ENCODE assay signal across 1 cellular context in the genomic region with DNA sequence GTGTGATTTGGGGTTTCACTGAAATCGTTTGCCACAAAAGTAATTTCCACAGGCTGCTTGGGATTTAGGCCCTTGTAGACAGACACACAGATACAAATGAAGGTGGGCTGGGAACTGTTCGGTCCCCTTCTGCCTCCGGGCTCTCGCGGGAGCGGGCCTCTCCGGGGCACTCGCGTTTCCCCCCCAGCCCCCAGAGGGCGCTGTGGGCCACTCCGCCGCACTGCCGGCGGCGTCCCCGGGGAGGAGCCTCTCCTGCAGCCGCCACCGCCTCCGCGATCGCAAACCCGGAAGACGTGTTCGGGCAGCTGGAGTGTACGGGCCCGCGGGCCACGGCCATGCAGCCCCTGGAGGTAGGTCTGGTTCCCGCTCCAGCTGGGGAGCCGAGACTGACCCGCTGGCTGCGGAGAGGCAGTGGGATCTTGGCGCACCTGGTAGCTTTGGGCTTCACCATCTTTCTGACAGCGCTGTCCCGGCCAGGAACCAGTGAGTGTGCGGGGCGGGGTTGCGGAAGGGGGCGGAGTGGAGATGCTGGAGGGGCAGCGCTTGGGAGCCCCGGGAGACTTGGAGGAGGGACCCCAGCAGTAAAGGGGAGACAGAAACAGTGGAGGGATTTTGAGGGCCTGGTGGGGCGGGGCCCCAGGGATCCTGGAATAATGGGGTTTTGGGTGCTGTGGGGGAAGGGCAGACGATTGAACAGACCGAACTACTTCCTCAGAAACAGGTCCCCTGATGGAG.
TF ChIP-seq lines count a peak whose summit lies in the region.

A gene with protein sequence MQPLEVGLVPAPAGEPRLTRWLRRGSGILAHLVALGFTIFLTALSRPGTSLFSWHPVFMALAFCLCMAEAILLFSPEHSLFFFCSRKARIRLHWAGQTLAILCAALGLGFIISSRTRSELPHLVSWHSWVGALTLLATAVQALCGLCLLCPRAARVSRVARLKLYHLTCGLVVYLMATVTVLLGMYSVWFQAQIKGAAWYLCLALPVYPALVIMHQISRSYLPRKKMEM (plus strand): TSS at position 290 of the 735 bp plus-strand sequence. CDS start 46 bp downstream, at position 336.

TF ChIP-seq in HepG2, 621 proteins besides CTCF, POLR2A, EP300 and RAD21 (continued from another document and continues in another):
- TF ChIP-seq, protein P1, sequence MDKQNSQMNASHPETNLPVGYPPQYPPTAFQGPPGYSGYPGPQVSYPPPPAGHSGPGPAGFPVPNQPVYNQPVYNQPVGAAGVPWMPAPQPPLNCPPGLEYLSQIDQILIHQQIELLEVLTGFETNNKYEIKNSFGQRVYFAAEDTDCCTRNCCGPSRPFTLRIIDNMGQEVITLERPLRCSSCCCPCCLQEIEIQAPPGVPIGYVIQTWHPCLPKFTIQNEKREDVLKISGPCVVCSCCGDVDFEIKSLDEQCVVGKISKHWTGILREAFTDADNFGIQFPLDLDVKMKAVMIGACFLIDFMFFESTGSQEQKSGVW (CRISPR knock-in tag; IDR thresholded peaks at IDR 0.05; ENCODE audit: borderline replicate concordance) = no peak
- no peak for TF ChIP-seq FOSL2 (CRISPR knock-in tag; IDR thresholded peaks at IDR 0.05)
- TF ChIP-seq, protein P2, sequence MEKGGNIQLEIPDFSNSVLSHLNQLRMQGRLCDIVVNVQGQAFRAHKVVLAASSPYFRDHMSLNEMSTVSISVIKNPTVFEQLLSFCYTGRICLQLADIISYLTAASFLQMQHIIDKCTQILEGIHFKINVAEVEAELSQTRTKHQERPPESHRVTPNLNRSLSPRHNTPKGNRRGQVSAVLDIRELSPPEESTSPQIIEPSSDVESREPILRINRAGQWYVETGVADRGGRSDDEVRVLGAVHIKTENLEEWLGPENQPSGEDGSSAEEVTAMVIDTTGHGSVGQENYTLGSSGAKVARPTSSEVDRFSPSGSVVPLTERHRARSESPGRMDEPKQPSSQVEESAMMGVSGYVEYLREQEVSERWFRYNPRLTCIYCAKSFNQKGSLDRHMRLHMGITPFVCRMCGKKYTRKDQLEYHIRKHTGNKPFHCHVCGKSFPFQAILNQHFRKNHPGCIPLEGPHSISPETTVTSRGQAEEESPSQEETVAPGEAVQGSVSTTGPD (CRISPR knock-in tag; IDR thresholded peaks at IDR 0.05) = no peak
- TF ChIP-seq, protein P3, sequence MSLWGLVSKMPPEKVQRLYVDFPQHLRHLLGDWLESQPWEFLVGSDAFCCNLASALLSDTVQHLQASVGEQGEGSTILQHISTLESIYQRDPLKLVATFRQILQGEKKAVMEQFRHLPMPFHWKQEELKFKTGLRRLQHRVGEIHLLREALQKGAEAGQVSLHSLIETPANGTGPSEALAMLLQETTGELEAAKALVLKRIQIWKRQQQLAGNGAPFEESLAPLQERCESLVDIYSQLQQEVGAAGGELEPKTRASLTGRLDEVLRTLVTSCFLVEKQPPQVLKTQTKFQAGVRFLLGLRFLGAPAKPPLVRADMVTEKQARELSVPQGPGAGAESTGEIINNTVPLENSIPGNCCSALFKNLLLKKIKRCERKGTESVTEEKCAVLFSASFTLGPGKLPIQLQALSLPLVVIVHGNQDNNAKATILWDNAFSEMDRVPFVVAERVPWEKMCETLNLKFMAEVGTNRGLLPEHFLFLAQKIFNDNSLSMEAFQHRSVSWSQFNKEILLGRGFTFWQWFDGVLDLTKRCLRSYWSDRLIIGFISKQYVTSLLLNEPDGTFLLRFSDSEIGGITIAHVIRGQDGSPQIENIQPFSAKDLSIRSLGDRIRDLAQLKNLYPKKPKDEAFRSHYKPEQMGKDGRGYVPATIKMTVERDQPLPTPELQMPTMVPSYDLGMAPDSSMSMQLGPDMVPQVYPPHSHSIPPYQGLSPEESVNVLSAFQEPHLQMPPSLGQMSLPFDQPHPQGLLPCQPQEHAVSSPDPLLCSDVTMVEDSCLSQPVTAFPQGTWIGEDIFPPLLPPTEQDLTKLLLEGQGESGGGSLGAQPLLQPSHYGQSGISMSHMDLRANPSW (CRISPR knock-in tag; IDR thresholded peaks at IDR 0.05; ENCODE audit: borderline replicate concordance) = 0 out of 2 replicates have a peak, but pooled peaks have one; percentile 73
- TF ChIP-seq ZNF703 (CRISPR knock-in tag; IDR thresholded peaks at IDR 0.05; ENCODE audit: borderline replicate concordance) = no peak
- TF ChIP-seq HCFC1 (IDR thresholded peaks at IDR 0.05; ENCODE audit: low read depth, low read length) = no peak
- TF ChIP-seq ZNF709 (CRISPR knock-in tag; IDR thresholded peaks at IDR 0.05) = peak; percentile 81; the same call in 1 of the 2 replicates
- TF ChIP-seq RFX5 (IDR thresholded peaks at IDR 0.05; ENCODE audit: low read depth, low read length) = no peak
- no peak for TF ChIP-seq CBX1 (IDR thresholded peaks at IDR 0.05; ENCODE audit: low read depth)
- TF ChIP-seq, protein P4, sequence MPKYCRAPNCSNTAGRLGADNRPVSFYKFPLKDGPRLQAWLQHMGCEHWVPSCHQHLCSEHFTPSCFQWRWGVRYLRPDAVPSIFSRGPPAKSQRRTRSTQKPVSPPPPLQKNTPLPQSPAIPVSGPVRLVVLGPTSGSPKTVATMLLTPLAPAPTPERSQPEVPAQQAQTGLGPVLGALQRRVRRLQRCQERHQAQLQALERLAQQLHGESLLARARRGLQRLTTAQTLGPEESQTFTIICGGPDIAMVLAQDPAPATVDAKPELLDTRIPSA (CRISPR knock-in tag; IDR thresholded peaks at IDR 0.05; ENCODE audit: borderline replicate concordance) = no peak
- TF ChIP-seq SSRP1 (CRISPR knock-in tag; IDR thresholded peaks at IDR 0.05) = no peak
- TF ChIP-seq ZNF101 (CRISPR knock-in tag; IDR thresholded peaks at IDR 0.05; ENCODE audit: borderline replicate concordance, low read depth) = no peak
- TF ChIP-seq ZNF615 (CRISPR knock-in tag; IDR thresholded peaks at IDR 0.05; ENCODE audit: borderline replicate concordance) = no peak
- TF ChIP-seq PHB2 (IDR thresholded peaks at IDR 0.05; ENCODE audit: partially characterized antibody) = no peak
- TF ChIP-seq HOXD1 (CRISPR knock-in tag; IDR thresholded peaks at IDR 0.05) = peak; percentile 75; the same call in 1 of the 2 replicates
- TF ChIP-seq, protein P5, sequence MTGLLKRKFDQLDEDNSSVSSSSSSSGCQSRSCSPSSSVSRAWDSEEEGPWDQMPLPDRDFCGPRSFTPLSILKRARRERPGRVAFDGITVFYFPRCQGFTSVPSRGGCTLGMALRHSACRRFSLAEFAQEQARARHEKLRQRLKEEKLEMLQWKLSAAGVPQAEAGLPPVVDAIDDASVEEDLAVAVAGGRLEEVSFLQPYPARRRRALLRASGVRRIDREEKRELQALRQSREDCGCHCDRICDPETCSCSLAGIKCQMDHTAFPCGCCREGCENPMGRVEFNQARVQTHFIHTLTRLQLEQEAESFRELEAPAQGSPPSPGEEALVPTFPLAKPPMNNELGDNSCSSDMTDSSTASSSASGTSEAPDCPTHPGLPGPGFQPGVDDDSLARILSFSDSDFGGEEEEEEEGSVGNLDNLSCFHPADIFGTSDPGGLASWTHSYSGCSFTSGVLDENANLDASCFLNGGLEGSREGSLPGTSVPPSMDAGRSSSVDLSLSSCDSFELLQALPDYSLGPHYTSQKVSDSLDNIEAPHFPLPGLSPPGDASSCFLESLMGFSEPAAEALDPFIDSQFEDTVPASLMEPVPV (CRISPR knock-in tag; IDR thresholded peaks at IDR 0.05) = peak; percentile 73; the same call in 1 of the 2 replicates
- 0 out of 2 replicates have a peak, but pooled peaks have one; percentile 47 for TF ChIP-seq ZNF780A (CRISPR knock-in tag; IDR thresholded peaks at IDR 0.05)
- TF ChIP-seq, protein P6, sequence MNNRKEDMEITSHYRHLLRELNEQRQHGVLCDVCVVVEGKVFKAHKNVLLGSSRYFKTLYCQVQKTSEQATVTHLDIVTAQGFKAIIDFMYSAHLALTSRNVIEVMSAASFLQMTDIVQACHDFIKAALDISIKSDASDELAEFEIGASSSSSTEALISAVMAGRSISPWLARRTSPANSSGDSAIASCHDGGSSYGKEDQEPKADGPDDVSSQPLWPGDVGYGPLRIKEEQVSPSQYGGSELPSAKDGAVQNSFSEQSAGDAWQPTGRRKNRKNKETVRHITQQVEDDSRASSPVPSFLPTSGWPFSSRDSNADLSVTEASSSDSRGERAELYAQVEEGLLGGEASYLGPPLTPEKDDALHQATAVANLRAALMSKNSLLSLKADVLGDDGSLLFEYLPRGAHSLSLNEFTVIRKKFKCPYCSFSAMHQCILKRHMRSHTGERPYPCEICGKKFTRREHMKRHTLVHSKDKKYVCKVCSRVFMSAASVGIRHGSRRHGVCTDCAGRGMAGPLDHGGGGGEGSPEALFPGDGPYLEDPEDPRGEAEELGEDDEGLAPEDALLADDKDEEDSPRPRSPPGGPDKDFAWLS (CRISPR knock-in tag; IDR thresholded peaks at IDR 0.05; ENCODE audit: borderline replicate concordance) = no peak
- TF ChIP-seq JUNB (CRISPR knock-in tag; IDR thresholded peaks at IDR 0.05; ENCODE audit: borderline replicate concordance) = no peak
- TF ChIP-seq ZNF792 (CRISPR knock-in tag; IDR thresholded peaks at IDR 0.05) = peak; percentile 65; the same call in 1 of the 2 replicates
- TF ChIP-seq HDAC1 (CRISPR knock-in tag; IDR thresholded peaks at IDR 0.05) = peak; percentile 94
- TF ChIP-seq, protein P7, sequence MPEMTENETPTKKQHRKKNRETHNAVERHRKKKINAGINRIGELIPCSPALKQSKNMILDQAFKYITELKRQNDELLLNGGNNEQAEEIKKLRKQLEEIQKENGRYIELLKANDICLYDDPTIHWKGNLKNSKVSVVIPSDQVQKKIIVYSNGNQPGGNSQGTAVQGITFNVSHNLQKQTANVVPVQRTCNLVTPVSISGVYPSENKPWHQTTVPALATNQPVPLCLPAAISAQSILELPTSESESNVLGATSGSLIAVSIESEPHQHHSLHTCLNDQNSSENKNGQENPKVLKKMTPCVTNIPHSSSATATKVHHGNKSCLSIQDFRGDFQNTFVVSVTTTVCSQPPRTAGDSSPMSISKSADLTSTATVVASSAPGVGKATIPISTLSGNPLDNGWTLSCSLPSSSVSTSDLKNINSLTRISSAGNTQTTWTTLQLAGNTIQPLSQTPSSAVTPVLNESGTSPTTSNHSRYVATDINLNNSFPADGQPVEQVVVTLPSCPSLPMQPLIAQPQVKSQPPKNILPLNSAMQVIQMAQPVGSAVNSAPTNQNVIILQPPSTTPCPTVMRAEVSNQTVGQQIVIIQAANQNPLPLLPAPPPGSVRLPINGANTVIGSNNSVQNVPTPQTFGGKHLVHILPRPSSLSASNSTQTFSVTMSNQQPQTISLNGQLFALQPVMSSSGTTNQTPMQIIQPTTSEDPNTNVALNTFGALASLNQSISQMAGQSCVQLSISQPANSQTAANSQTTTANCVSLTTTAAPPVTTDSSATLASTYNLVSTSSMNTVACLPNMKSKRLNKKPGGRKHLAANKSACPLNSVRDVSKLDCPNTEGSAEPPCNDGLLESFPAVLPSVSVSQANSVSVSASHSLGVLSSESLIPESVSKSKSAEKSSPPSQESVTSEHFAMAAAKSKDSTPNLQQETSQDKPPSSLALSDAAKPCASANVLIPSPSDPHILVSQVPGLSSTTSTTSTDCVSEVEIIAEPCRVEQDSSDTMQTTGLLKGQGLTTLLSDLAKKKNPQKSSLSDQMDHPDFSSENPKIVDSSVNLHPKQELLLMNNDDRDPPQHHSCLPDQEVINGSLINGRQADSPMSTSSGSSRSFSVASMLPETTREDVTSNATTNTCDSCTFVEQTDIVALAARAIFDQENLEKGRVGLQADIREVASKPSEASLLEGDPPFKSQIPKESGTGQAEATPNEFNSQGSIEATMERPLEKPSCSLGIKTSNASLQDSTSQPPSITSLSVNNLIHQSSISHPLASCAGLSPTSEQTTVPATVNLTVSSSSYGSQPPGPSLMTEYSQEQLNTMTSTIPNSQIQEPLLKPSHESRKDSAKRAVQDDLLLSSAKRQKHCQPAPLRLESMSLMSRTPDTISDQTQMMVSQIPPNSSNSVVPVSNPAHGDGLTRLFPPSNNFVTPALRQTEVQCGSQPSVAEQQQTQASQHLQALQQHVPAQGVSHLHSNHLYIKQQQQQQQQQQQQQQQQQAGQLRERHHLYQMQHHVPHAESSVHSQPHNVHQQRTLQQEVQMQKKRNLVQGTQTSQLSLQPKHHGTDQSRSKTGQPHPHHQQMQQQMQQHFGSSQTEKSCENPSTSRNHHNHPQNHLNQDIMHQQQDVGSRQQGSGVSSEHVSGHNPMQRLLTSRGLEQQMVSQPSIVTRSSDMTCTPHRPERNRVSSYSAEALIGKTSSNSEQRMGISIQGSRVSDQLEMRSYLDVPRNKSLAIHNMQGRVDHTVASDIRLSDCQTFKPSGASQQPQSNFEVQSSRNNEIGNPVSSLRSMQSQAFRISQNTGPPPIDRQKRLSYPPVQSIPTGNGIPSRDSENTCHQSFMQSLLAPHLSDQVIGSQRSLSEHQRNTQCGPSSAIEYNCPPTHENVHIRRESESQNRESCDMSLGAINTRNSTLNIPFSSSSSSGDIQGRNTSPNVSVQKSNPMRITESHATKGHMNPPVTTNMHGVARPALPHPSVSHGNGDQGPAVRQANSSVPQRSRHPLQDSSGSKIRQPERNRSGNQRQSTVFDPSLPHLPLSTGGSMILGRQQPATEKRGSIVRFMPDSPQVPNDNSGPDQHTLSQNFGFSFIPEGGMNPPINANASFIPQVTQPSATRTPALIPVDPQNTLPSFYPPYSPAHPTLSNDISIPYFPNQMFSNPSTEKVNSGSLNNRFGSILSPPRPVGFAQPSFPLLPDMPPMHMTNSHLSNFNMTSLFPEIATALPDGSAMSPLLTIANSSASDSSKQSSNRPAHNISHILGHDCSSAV (CRISPR knock-in tag; IDR thresholded peaks at IDR 0.05; ENCODE audit: borderline replicate concordance) = no peak
- TF ChIP-seq ZSCAN31 (CRISPR knock-in tag; IDR thresholded peaks at IDR 0.05; ENCODE audit: low read depth) = no peak
- TF ChIP-seq, protein P8, sequence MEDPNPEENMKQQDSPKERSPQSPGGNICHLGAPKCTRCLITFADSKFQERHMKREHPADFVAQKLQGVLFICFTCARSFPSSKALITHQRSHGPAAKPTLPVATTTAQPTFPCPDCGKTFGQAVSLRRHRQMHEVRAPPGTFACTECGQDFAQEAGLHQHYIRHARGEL (CRISPR knock-in tag; IDR thresholded peaks at IDR 0.05) = peak; percentile 58; the same call in 1 of the 2 replicates
- TF ChIP-seq MLLT10 (CRISPR knock-in tag; IDR thresholded peaks at IDR 0.05) = no peak
- TF ChIP-seq ZNF510 (CRISPR knock-in tag; IDR thresholded peaks at IDR 0.05; ENCODE audit: low read depth) = no peak
- peak; percentile 73; the same call in 1 of the 2 replicates for TF ChIP-seq ZFP36L2 (CRISPR knock-in tag; IDR thresholded peaks at IDR 0.05)
- TF ChIP-seq, protein P9, sequence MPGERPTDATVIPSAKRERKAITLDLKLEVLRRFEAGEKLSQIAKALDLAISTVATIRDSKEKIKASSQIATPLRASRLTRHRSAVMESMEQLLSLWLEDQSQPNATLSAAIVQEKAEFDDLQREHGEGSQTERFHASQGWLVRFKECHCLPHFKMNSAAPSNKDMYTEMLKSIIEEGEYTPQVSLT (CRISPR knock-in tag; IDR thresholded peaks at IDR 0.05; ENCODE audit: borderline replicate concordance, low read depth) = no peak
- TF ChIP-seq, protein P10, sequence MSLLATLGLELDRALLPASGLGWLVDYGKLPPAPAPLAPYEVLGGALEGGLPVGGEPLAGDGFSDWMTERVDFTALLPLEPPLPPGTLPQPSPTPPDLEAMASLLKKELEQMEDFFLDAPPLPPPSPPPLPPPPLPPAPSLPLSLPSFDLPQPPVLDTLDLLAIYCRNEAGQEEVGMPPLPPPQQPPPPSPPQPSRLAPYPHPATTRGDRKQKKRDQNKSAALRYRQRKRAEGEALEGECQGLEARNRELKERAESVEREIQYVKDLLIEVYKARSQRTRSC (CRISPR knock-in tag; IDR thresholded peaks at IDR 0.05; ENCODE audit: low read depth) = no peak
